9 cellular contexts compared by ENCODE assay signal in the genomic region with DNA sequence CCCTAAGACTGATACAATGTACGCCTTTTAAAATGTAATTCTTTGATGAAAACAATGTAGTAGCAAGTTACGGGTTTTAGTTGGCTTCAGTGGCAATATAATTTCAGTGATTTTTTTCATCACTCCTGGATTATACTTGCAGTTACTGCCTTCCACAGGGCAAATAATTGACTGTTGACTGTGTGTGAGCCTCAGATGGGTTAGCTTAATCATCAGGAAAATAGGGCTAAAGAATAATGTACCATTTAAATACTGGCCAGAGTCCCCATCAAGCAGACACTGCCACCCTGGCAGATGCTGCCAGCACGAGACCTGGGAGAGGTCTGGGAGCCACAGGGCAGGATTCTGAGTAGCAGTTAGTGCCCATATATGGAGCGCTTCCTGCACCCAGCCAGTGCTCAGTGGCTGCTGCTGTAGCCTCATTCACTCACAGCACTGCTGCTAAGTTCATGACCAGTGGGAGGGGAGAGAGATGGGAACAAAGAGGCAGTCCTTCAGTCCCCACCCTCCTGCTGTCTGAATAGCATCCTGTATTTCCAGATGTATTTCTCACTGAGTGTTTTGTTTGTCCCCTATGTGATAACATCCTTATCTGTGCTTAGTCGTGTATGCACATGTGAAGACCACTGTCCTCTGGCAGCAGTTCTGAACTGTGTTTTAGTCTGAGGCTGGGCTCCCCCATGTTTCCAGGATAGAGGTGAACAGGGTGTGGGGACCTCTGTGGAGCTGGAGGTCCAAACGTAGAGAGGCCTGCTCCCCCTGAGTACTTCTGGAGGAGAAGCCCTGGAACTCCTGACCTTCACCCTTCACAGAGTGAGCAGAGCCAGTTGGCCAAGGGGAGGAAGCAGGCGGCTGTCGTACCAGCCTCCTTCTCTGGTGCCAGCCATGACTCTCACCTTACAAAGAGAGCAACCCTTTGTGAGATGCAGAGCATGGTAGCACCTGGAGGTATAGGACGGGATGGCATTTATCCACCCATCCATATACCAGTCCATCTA.
DNase-seq lines count a peak whose midpoint lies in the region; ATAC-seq and TF ChIP-seq lines count a peak whose summit lies in the region.
"Had no signal": no experiment of that assay in that cellular context is flagged by ENCODE, and none has a peak within 500 bp of the region (broad histone marks: within the 10 kb centered on the region; RNA-seq: fewer than 3 reads in every experiment).

No MANE protein-coding gene starts in this region.

- peak overlapping the region; percentile 84 for H3K27ac Mint-ChIP-seq in mesothelial cell of epicardium

- ATAC-seq in GM21786 (IDR thresholded peaks at IDR 0.05; ENCODE audit: unreplicated experiment) = no peak
- no peak for ATAC-seq in HG02642 (IDR thresholded peaks at IDR 0.05; ENCODE audit: poor library complexity, unreplicated experiment)
- no peak for ATAC-seq in HG02970 (IDR thresholded peaks at IDR 0.05; ENCODE audit: low FRiP score, unreplicated experiment)

- WGBS in ovary, 3 donors = 62 to 70% (median 67%) methylated on average over 9 of the region's 9 CpGs

- no peak overlapping the region for H3K4me3 Mint-ChIP-seq in mesothelial cell of epicardium

- no peak overlapping the region for H3K27ac ChIP-seq in ovary
- H3K27ac ChIP-seq: breast epithelium had no signal

- DNase-seq in Daoy (ENCODE audit: low read depth) (peak; percentile 57), NCI-H2171 (lab: John Stamatoyannopoulos, UW) (peak; percentile 26), astrocyte of the hippocampus (ENCODE audit: low read depth, low spot score) (peak; percentile 79), mesothelial cell of epicardium (ENCODE audit: low spot score in 2 of 2, unreplicated experiment in 2 of 2) (no peak), ovary (no peak)

- no peak for TF ChIP-seq POLR2A in ovary (IDR thresholded peaks at IDR 0.05)

- intact Hi-C loops in ovary (cut with DNase I) = loop anchor here in 1 of 4 donors (10.0 kb wide), 1 partner anchor 290 kb away; no protein-coding TSS in a partner anchor

- no peak overlapping the region for H3K4me3 ChIP-seq in ovary
- H3K4me3 ChIP-seq: breast epithelium had no signal

- no peaks in the 10 kb centered on the region for H3K27me3 ChIP-seq in ovary
- H3K27me3 ChIP-seq: breast epithelium had no signal

- no peaks in the 10 kb centered on the region for H3K9me3 ChIP-seq in ovary
- H3K9me3 ChIP-seq: breast epithelium had no signal

- H3K4me1 ChIP-seq in ovary (ENCODE audit: insufficient read depth) = no peaks in the 10 kb centered on the region
- H3K4me1 ChIP-seq: breast epithelium had no signal

- TF ChIP-seq EP300 in ovary (IDR thresholded peaks at IDR 0.05) = no peak

- no peaks in the 10 kb centered on the region for H3K36me3 Mint-ChIP-seq in mesothelial cell of epicardium

- H3K4me1 Mint-ChIP-seq in mesothelial cell of epicardium = peaks cover 26% of the 10 kb centered on the region

- no peaks in the 10 kb centered on the region for H3K27me3 Mint-ChIP-seq in mesothelial cell of epicardium (ENCODE audit: low read depth)

- TF ChIP-seq CTCF in mesothelial cell of epicardium (IDR thresholded peaks at IDR 0.05; ENCODE audit: unreplicated experiment) (no peak), ovary (IDR thresholded peaks at IDR 0.05) (no peak)

- H3K36me3 ChIP-seq in ovary = no peaks in the 10 kb centered on the region
- H3K36me3 ChIP-seq: breast epithelium had no signal

- no peaks in the 10 kb centered on the region for H3K9me3 Mint-ChIP-seq in mesothelial cell of epicardium

Comparison
In these comparisons a context has a peak if more than half of its experiments do, and no peak if none do; other contexts are left out.
1. DNase-seq: peak in Daoy (single experiment), NCI-H2171 (single experiment) and astrocyte of the hippocampus (single experiment); none in mesothelial cell of epicardium (0 of 2) and ovary (0 of 5).